In genomic region chr17:18905226-18905625, GRCh38 we compare ENCODE assay signal across 26 cellular contexts. TPM values are rescaled to one million over a fixed set of nuclear protein-coding genes. Genes with fewer than 3 reads are reported as not detected.
"Had no signal": no experiment of that assay in that cellular context is flagged by ENCODE, and none has a peak within 500 bp of the region (broad histone marks: within the 10 kb centered on the region; RNA-seq: fewer than 3 reads in every experiment).

No MANE protein-coding gene starts in this region.

- H3K27ac ChIP-seq: colonic mucosa, epithelial cell of prostate, esophagus squamous epithelium, gastrocnemius medialis, heart right ventricle, left lung, lower lobe of right lung had no signal

- ATAC-seq: effector memory CD8-positive, alpha-beta T cell; esophagus mucosa; gastrocnemius medialis; heart right ventricle; left cardiac atrium; left lung; left ventricle myocardium superior; lower lobe of right lung; mucosa of descending colon had no signal

- DNase-seq: colonic mucosa; cortex of kidney; effector CD8-positive, alpha-beta T cell; effector memory CD8-positive, alpha-beta T cell; endodermal cell; erythroblast; esophagus squamous epithelium; foreskin fibroblast; foreskin melanocyte; gastrocnemius medialis; glutamatergic neuron; head of caudate nucleus; heart right ventricle; left cardiac atrium; left lung; left ventricle myocardium superior; lower lobe of right lung; mesenchymal stem cell; mucosa of descending colon had no signal

RNA-seq across cellular contexts. Expression of gene SLC5A10, which starts 46.7 kb away (rescaled TPM):
- total RNA-seq: gastrocnemius medialis, glomerular endothelial cell, kidney epithelial cell, left lung, left ventricle myocardium superior, lower lobe of right lung, lung microvascular endothelial cell, mesenteric fat pad, myocyte had no signal
